ENCODE assay signal across 8 cellular contexts in genomic region chr5:149141957-149142851, GRCh38.
DNase-seq lines count a peak whose midpoint lies in the region; ATAC-seq and TF ChIP-seq lines count a peak whose summit lies in the region.

No MANE protein-coding gene starts in this region.

- peak overlapping the region; percentile 61 for H3K4me3 ChIP-seq in HUES6 (ENCODE audit: low read depth, low read length)
- peak overlapping the region; percentile 87 for H3K4me3 ChIP-seq in brain microvascular endothelial cell (ENCODE audit: low read depth, low read length)

- H3K9me3 Mint-ChIP-seq in stimulated activated naive CD8-positive, alpha-beta T cell treated with anti-CD3 and anti-CD28 coated beads, Interleukin-15, amount 100 ng/mL, for 72 hours, result no peaks in the 10 kb centered on the region

- no peaks in the 10 kb centered on the region for H3K36me3 ChIP-seq in HUES6 (ENCODE audit: control insufficient read depth, insufficient read depth, low read length)
- no peaks in the 10 kb centered on the region for H3K36me3 ChIP-seq in brain microvascular endothelial cell (replicated peaks)

- H3K27me3 ChIP-seq in HUES6 (ENCODE audit: control insufficient read depth, insufficient read depth, low read length), result peaks cover 21% of the 10 kb centered on the region
- H3K27me3 ChIP-seq in brain microvascular endothelial cell (replicated peaks), result no peaks in the 10 kb centered on the region

- H3K27ac ChIP-seq in HUES6 (ENCODE audit: low read depth, low read length) (no peak overlapping the region), brain microvascular endothelial cell (peak overlapping the region; percentile 55)

- peaks cover 3% of the 10 kb centered on the region; the same call in 1 of the 2 replicates for H3K9me3 ChIP-seq in HUES6 (ENCODE audit: control insufficient read depth, insufficient read depth, low read depth, low read length)

- peaks cover 26% of the 10 kb centered on the region for H3K27me3 Mint-ChIP-seq in stimulated activated naive CD8-positive, alpha-beta T cell treated with anti-CD3 and anti-CD28 coated beads, Interleukin-15, amount 100 ng/mL, for 72 hours

- in situ Hi-C loops in brain microvascular endothelial cell (cut with HindIII; ENCODE audit: low pct_ligation_motif_present, low sequenced_read_pairs), result no loop called here

- no peak overlapping the region for H3K27ac Mint-ChIP-seq in stimulated activated naive CD8-positive, alpha-beta T cell treated with anti-CD3 and anti-CD28 coated beads, Interleukin-15, amount 100 ng/mL, for 72 hours

- DNase-seq in Ammon's horn (ENCODE audit: low spot score) (peak; percentile 73), brain microvascular endothelial cell (no peak), kidney tubule cell (ENCODE audit: low spot score) (peak; percentile 33), hepatic stellate cell (ENCODE audit: low spot score) (no peak)
- no peak for DNase-seq in stimulated activated naive CD8-positive, alpha-beta T cell treated with anti-CD3 and anti-CD28 coated beads, Interleukin-15, amount 100 ng/mL, for 72 hours

- peak; percentile 2 for ATAC-seq in stimulated activated naive CD8-positive, alpha-beta T cell treated with anti-CD3 and anti-CD28 coated beads, Interleukin-15, amount 100 ng/mL, for 72 hours
- no peak for ATAC-seq in HG02642 (IDR thresholded peaks at IDR 0.05; ENCODE audit: poor library complexity, unreplicated experiment)
- no peak for ATAC-seq in GM19351 (IDR thresholded peaks at IDR 0.05; ENCODE audit: unreplicated experiment)

- H3K4me3 Mint-ChIP-seq in stimulated activated naive CD8-positive, alpha-beta T cell treated with anti-CD3 and anti-CD28 coated beads, Interleukin-15, amount 100 ng/mL, for 72 hours, result peak overlapping the region; percentile 36 to 58

- no peak for TF ChIP-seq CTCF in brain microvascular endothelial cell (IDR thresholded peaks at IDR 0.05; ENCODE audit: low read depth, low read length, missing control alignments)

- peaks cover 6% of the 10 kb centered on the region for H3K4me1 Mint-ChIP-seq in stimulated activated naive CD8-positive, alpha-beta T cell treated with anti-CD3 and anti-CD28 coated beads, Interleukin-15, amount 100 ng/mL, for 72 hours

- H3K4me1 ChIP-seq in HUES6 (ENCODE audit: control insufficient read depth, insufficient read depth, low read length), result 0 out of 2 replicates have a peak, but pooled peaks cover 3% of the 10 kb centered on the region

- H3K9ac ChIP-seq in HUES6 (ENCODE audit: low read length), result no peak overlapping the region

Comparison
In these comparisons a context has a peak if more than half of its experiments do, and no peak if none do; other contexts are left out.
1. DNase-seq: peak in Ammon's horn (single experiment) and kidney tubule cell (single experiment); none in brain microvascular endothelial cell (single experiment), stimulated activated naive CD8-positive, alpha-beta T cell treated with anti-CD3 and anti-CD28 coated beads, Interleukin-15, amount 100 ng/mL, for 72 hours (0 of 2) and hepatic stellate cell (single experiment).